ENCODE assay signal across 17 cellular contexts in genomic region chr11:75748729-75749273, GRCh38. TPM values are rescaled to one million over a fixed set of nuclear protein-coding genes. Genes with fewer than 3 reads are reported as not detected.
"Had no signal": no experiment of that assay in that cellular context is flagged by ENCODE, and none has a peak within 500 bp of the region (broad histone marks: within the 10 kb centered on the region; RNA-seq: fewer than 3 reads in every experiment).

No MANE protein-coding gene starts in this region.

RNA-seq across cellular contexts. Expression of gene MOGAT2, which starts 31.2 kb away (rescaled TPM):
- total RNA-seq: activated CD4-positive, alpha-beta memory T cell treated with anti-CD3 and anti-CD28 coated beads for 36 hours; activated CD4-positive, alpha-beta T cell treated with anti-CD3 and anti-CD28 coated beads, Interleukin-2, amount 10 ng/mL, durations not matched to agents 24 days and 14 days; activated CD8-positive, alpha-beta memory T cell treated with anti-CD3 and anti-CD28 coated beads for 36 hours; activated CD8-positive, alpha-beta T cell treated with anti-CD3 and anti-CD28 coated beads for 36 hours; activated naive CD4-positive, alpha-beta T cell treated with anti-CD3 and anti-CD28 coated beads for 36 hours; activated naive CD4-positive, alpha-beta T cell treated with anti-CD3 and anti-CD28 coated beads, Interleukin-2, amount 50 U/mL, for 72 hours; activated naive CD8-positive, alpha-beta T cell treated with anti-CD3 and anti-CD28 coated beads for 36 hours; activated T-cell treated with anti-CD3 and anti-CD28 coated beads, Interleukin-2, amount 50 U/mL, for 72 hours; activated T-helper 1 cell treated with anti-CD3 and anti-CD28 coated beads, Interleukin-12 subunit alpha, Interleukin-12 subunit beta, Interleukin-2, Interleukin-4 antibody, amounts not matched to agents 30 ng/mL and 10 ng/mL and 1 ng/mL, durations not matched to agents 14 hours and 24 hours and 36 hours; activated T-helper 17 cell treated with anti-CD3 and anti-CD28 coated beads, Interleukin-2, amount 50 U/mL, for 72 hours; aorta; astrocyte; body of pancreas; cardiac septum; T-helper 1 cell treated with Interleukin-12 subunit alpha and Interleukin-12 subunit beta and Interleukin-4 antibody, amounts not matched to agents 30 ng/mL and 1 ng/mL, for 36 hours; T-helper 17 cell; T-helper 2 cell treated with Interferon-gamma antibody and Interleukin-4, amounts not matched to agents 100 ng/mL and 5 ng/mL, for 36 hours had no signal
